Comparison of ENCODE assay signal across 8 cellular contexts in genomic region chr15:85289677-85290365, GRCh38.
A peak's percentile ranks its signal among the peaks of the same experiment; 100 is the strongest.
DNase-seq lines count a peak whose midpoint lies in the region; ATAC-seq and TF ChIP-seq lines count a peak whose summit lies in the region.

No MANE protein-coding gene starts in this region.

- ATAC-seq in HG03095 (IDR thresholded peaks at IDR 0.05; ENCODE audit: unreplicated experiment) = no peak

- H3K4me3 ChIP-seq in foreskin fibroblast (ENCODE audit: low read depth in 1 of 2, low read length in 2 of 2) = no peak overlapping the region

- TF ChIP-seq CTCF in foreskin fibroblast (IDR thresholded peaks at IDR 0.05; ENCODE audit: low read depth, low read length) = peak; percentile 41

- DNase-seq in SHP77 (lab: John Stamatoyannopoulos, UW) (peak; percentile 48 to 63), SHP77 treated with DMSO at 0.1 percent for 48 hours (lab: John Stamatoyannopoulos, UW) (no peak), LHCN-M2 (ENCODE audit: low read depth) (peak; percentile 88), SW480 (ENCODE audit: low spot score) (peak; percentile 81), foreskin fibroblast (peak in 1 of 2 donors; percentile 68), pons (ENCODE audit: low spot score) (peak; percentile 78), DMS153 treated with DMSO at 0.1 percent for 48 hours (lab: John Stamatoyannopoulos, UW; ENCODE audit: unreplicated experiment) (no peak)

Comparison
In these comparisons a context has a peak if more than half of its experiments do, and no peak if none do; other contexts are left out.
1. DNase-seq: peak in SHP77 (2 of 2), LHCN-M2 (single experiment), SW480 (single experiment) and pons (single experiment); none in SHP77 treated with DMSO at 0.1 percent for 48 hours (single experiment) and DMS153 treated with DMSO at 0.1 percent for 48 hours (single experiment).